ENCODE assay signal across 10 cellular contexts in the genomic region with DNA sequence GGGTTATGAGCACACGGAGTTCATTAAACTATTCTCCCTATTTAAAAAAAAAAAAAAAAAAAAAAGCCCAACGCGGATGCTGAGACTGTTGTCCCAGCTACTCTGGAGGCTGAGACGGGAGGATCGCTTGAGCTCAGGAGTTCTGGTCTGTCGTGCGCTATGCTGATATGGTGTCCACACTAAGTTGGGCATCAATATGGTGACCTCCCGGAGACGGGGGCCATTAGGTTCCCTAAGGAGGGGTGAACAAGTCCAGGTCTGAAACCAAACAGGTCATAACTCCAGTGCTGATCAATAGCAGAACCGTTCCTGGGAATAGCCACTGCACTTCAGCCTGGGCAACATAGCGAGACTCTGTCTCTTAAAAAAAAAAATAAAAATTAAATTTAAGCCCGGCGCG. TPM values are rescaled to one million over a fixed set of nuclear protein-coding genes. Genes with fewer than 3 reads are reported as not detected.
A peak's percentile ranks its signal among the peaks of the same experiment; 100 is the strongest.
DNase-seq lines count a peak whose midpoint lies in the region; ATAC-seq and TF ChIP-seq lines count a peak whose summit lies in the region.
"Had no signal": no experiment of that assay in that cellular context is flagged by ENCODE, and none has a peak within 500 bp of the region (broad histone marks: within the 10 kb centered on the region; RNA-seq: fewer than 3 reads in every experiment).

No MANE protein-coding gene starts in this region.

- ATAC-seq in T-helper 17 cell = no peak
- ATAC-seq in GM21381 (IDR thresholded peaks at IDR 0.05; ENCODE audit: unreplicated experiment) = no peak
- no peak for ATAC-seq in HG02884 (IDR thresholded peaks at IDR 0.05; ENCODE audit: unreplicated experiment)
- ATAC-seq in HG02610 (IDR thresholded peaks at IDR 0.05; ENCODE audit: unreplicated experiment) = no peak

- H3K36me3 ChIP-seq in endocrine pancreas (ENCODE audit: control insufficient read depth, insufficient read depth, low read length) = no peaks in the 10 kb centered on the region
- H3K36me3 ChIP-seq: vagina had no signal

- H3K27me3 ChIP-seq in endocrine pancreas (ENCODE audit: control insufficient read depth, insufficient read depth, low read length) = peaks cover 2% of the 10 kb centered on the region
- H3K27me3 ChIP-seq: vagina had no signal

- peaks cover 27% of the 10 kb centered on the region for H3K27me3 Mint-ChIP-seq in T-helper 17 cell
- peaks cover 98% of the 10 kb centered on the region for H3K27me3 Mint-ChIP-seq in nephron progenitor cell (ENCODE audit: low read depth, poor library complexity)
- H3K27me3 Mint-ChIP-seq in endothelial cell (ENCODE audit: unreplicated experiment) = peaks cover 19% of the 10 kb centered on the region

- H3K4me3 ChIP-seq in GM08714 (ENCODE audit: low read length) (peak overlapping the region; percentile 45; the same call in 1 of the 2 replicates), endocrine pancreas (ENCODE audit: control insufficient read depth, insufficient read depth, low read length) (peak overlapping the region; percentile 27)

- no peak overlapping the region for H3K9ac ChIP-seq in endocrine pancreas (ENCODE audit: control insufficient read depth, insufficient read depth, low read length)

- H3K4me1 ChIP-seq in endocrine pancreas (ENCODE audit: control insufficient read depth, insufficient read depth, low read length) = no peaks in the 10 kb centered on the region

- H3K9me3 ChIP-seq in T-helper 17 cell (ENCODE audit: control insufficient read depth, low read length, poor library complexity, severe bottlenecking) (no peaks in the 10 kb centered on the region), endocrine pancreas (ENCODE audit: control insufficient read depth, low read length) (no peaks in the 10 kb centered on the region)
- H3K9me3 ChIP-seq: vagina had no signal

- H3K9me3 Mint-ChIP-seq in nephron progenitor cell (peaks cover 9% of the 10 kb centered on the region), endothelial cell (ENCODE audit: unreplicated experiment) (no peaks in the 10 kb centered on the region)

- H3K27ac Mint-ChIP-seq in T-helper 17 cell (no peak overlapping the region), nephron progenitor cell (no peak overlapping the region), endothelial cell (ENCODE audit: unreplicated experiment) (no peak overlapping the region)

- TF ChIP-seq CTCF in nephron progenitor cell (IDR thresholded peaks at IDR 0.05) (no peak), endothelial cell (IDR thresholded peaks at IDR 0.05; ENCODE audit: unreplicated experiment) (no peak)

- DNase-seq in T-helper 17 cell (no peak), nephron progenitor cell (no peak), endothelial cell (ENCODE audit: low spot score) (no peak)
- DNase-seq: NCI-H1417 treated with DMSO at 0.1 percent for 48 hours had no signal

- H3K4me3 Mint-ChIP-seq in T-helper 17 cell = peak overlapping the region; percentile 88
- peak overlapping the region; percentile 77 for H3K4me3 Mint-ChIP-seq in nephron progenitor cell
- H3K4me3 Mint-ChIP-seq in endothelial cell (ENCODE audit: unreplicated experiment) = no peak overlapping the region

- no peaks in the 10 kb centered on the region for H3K36me3 Mint-ChIP-seq in T-helper 17 cell (ENCODE audit: low read depth)
- no peaks in the 10 kb centered on the region for H3K36me3 Mint-ChIP-seq in nephron progenitor cell (ENCODE audit: low read depth)
- H3K36me3 Mint-ChIP-seq in endothelial cell (ENCODE audit: low read depth, unreplicated experiment) = no peaks in the 10 kb centered on the region

- peaks cover 3% of the 10 kb centered on the region for H3K4me1 Mint-ChIP-seq in T-helper 17 cell
- peaks cover 8% of the 10 kb centered on the region for H3K4me1 Mint-ChIP-seq in nephron progenitor cell
- H3K4me1 Mint-ChIP-seq in endothelial cell (ENCODE audit: unreplicated experiment) = no peaks in the 10 kb centered on the region

RNA-seq across cellular contexts. Expression of a gene that starts 12.9 kb away (rescaled TPM):
- under 1 TPM; 0.34 to 0.80 TPM for total RNA-seq in T-helper 17 cell
- total RNA-seq in endothelial cell (ENCODE audit: unreplicated experiment) = 0.56 TPM

RNA-seq across cellular contexts. Expression of a gene that starts 29.2 kb away (rescaled TPM):
- 10 to 100 TPM; 30.0 to 31.3 TPM for total RNA-seq in T-helper 17 cell
- total RNA-seq in endothelial cell (ENCODE audit: unreplicated experiment) = 37.1 TPM

RNA-seq across cellular contexts. Expression of a gene that starts 29.8 kb away (rescaled TPM):
- total RNA-seq in T-helper 17 cell (not detected), endothelial cell (ENCODE audit: unreplicated experiment) (not detected)
- total RNA-seq: vagina had no signal
